Comparison of ENCODE assay signal across 26 cellular contexts in genomic region chr9:28341913-28342312, GRCh38.
"Had no signal": no experiment of that assay in that cellular context is flagged by ENCODE, and none has a peak within 500 bp of the region (broad histone marks: within the 10 kb centered on the region; RNA-seq: fewer than 3 reads in every experiment).

No MANE protein-coding gene starts in this region.

- DNase-seq: stimulated activated CD4-positive, alpha-beta T cell treated with anti-CD3 and anti-CD28 coated beads, Interleukin-2, amount 100 ng/mL, for 48 hours; stimulated activated CD4-positive, alpha-beta T cell treated with anti-CD3 and anti-CD28 coated beads, Interleukin-4, amount 100 ng/mL, for 1 hour; stimulated activated CD4-positive, alpha-beta T cell treated with anti-CD3 and anti-CD28 coated beads, Interleukin-4, amount 100 ng/mL, for 24 hours; stimulated activated CD4-positive, alpha-beta T cell treated with anti-CD3 and anti-CD28 coated beads, Interleukin-4, amount 100 ng/mL, for 4 hours; stimulated activated CD8-positive, alpha-beta memory T cell treated with anti-CD3 and anti-CD28 coated beads, Interleukin-4, amount 100 ng/mL, for 48 hours; stimulated activated naive B cell treated with anti-CD40 and anti-IgM and Interleukin-4, amounts not matched to agents 10 μg/mL and 1 μg/mL and 100 μg/mL, for 72 hours; stimulated activated naive CD4-positive, alpha-beta T cell; stimulated activated naive CD4-positive, alpha-beta T cell treated with Interleukin-2 at 50 U/mL for 16 hours; stimulated activated naive CD8-positive, alpha-beta T cell treated with anti-CD3 and anti-CD28 coated beads, Interleukin-15, amount 100 ng/mL, for 72 hours; stimulated activated naive CD8-positive, alpha-beta T cell treated with anti-CD3 and anti-CD28 coated beads, Interleukin-15, Interleukin-2, amounts not matched to agents 100 U/mL and 50 U/mL, for 24 hours; stomach; substantia nigra; testis; thyroid gland; tibial artery; transverse colon; trophoblast cell; upper lobe of left lung; upper lobe of right lung; uterus had no signal

- H3K27ac ChIP-seq: stomach, suprapubic skin, testis, thoracic aorta, thyroid gland, tibial artery, tibial nerve, transverse colon, upper lobe of left lung, upper lobe of right lung, uterus, vagina had no signal

- H3K27me3 ChIP-seq: stomach, suprapubic skin, testis, thyroid gland, tibial artery, tibial nerve, transverse colon, upper lobe of left lung, upper lobe of right lung, uterus, vagina had no signal

- H3K4me3 ChIP-seq: stomach, suprapubic skin, testis, thoracic aorta, thyroid gland, tibial artery, tibial nerve, transverse colon, upper lobe of left lung, upper lobe of right lung, uterus, vagina had no signal

- H3K36me3 ChIP-seq: stomach, suprapubic skin, thoracic aorta, thyroid gland, tibial artery, tibial nerve, transverse colon, upper lobe of left lung, upper lobe of right lung, uterus, vagina had no signal

- H3K4me1 ChIP-seq: stomach, suprapubic skin, testis, thyroid gland, tibial artery, tibial nerve, transverse colon, upper lobe of left lung, upper lobe of right lung, uterus, vagina had no signal

- ATAC-seq: stimulated activated effector memory CD8-positive, alpha-beta T cell treated with anti-CD3 and anti-CD28 coated beads, Interleukin-12 subunit alpha, Interleukin-12 subunit beta, amount 100 ng/mL, for 72 hours; stimulated activated memory B cell treated with anti-CD40 and anti-IgM and Interleukin-4, amounts not matched to agents 10 μg/mL and 1 μg/mL and 100 μg/mL, for 72 hours; stimulated activated naive B cell treated with anti-CD40 and anti-IgM and Interleukin-4, amounts not matched to agents 10 μg/mL and 1 μg/mL and 100 μg/mL, for 72 hours; stimulated activated naive CD8-positive, alpha-beta T cell treated with anti-CD3 and anti-CD28 coated beads, Interleukin-15, amount 100 ng/mL, for 72 hours; stimulated activated naive CD8-positive, alpha-beta T cell treated with anti-CD3 and anti-CD28 coated beads, Interleukin-15, Interleukin-2, amounts not matched to agents 100 U/mL and 50 U/mL, for 24 hours; upper lobe of right lung had no signal

- H3K9me3 ChIP-seq: stomach, suprapubic skin, testis, thoracic aorta, thyroid gland, tibial artery, tibial nerve, transverse colon, upper lobe of left lung, upper lobe of right lung, uterus, vagina had no signal
